Comparison of ENCODE assay signal across 1 cellular context in the genomic region with DNA sequence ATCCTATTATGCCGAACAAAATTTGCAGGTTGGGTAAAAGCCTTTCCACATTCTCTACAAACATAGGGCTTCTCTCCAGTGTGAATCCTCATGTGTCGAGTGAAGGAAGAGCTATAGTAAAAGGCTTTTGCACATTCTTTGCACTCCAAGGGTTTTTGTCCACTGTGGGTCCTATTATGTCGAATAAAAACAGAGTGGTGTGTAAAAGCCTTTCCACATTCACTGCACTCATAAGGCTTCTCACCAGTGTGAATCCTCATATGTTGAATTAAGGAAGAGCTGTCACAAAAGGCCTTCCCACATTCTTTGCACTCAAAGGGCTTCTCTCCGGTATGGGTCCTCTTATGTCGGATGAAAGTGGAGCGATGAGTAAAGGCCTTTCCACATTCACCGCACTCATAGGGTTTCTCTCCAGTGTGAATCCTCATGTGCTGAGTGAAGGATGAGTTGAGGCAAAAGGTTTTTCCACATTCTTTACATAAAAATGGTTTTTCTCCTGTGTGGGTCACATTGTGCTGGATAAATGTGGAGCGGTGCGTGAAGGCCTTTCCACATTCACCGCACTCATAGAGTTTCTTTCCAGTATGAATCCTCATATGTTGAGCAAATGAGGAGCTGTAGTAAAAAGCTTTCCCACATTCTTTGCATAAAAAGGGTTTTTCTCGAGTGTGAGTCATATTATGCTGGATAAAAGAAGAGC.
A peak's percentile ranks its signal among the peaks of the same experiment; 100 is the strongest.
TF ChIP-seq lines count a peak whose summit lies in the region.

No MANE protein-coding gene starts in this region.

TF ChIP-seq in HEK293, 187 proteins besides CTCF, POLR2A, EP300 and RAD21 (continued from another document):
- TF ChIP-seq, protein P1, sequence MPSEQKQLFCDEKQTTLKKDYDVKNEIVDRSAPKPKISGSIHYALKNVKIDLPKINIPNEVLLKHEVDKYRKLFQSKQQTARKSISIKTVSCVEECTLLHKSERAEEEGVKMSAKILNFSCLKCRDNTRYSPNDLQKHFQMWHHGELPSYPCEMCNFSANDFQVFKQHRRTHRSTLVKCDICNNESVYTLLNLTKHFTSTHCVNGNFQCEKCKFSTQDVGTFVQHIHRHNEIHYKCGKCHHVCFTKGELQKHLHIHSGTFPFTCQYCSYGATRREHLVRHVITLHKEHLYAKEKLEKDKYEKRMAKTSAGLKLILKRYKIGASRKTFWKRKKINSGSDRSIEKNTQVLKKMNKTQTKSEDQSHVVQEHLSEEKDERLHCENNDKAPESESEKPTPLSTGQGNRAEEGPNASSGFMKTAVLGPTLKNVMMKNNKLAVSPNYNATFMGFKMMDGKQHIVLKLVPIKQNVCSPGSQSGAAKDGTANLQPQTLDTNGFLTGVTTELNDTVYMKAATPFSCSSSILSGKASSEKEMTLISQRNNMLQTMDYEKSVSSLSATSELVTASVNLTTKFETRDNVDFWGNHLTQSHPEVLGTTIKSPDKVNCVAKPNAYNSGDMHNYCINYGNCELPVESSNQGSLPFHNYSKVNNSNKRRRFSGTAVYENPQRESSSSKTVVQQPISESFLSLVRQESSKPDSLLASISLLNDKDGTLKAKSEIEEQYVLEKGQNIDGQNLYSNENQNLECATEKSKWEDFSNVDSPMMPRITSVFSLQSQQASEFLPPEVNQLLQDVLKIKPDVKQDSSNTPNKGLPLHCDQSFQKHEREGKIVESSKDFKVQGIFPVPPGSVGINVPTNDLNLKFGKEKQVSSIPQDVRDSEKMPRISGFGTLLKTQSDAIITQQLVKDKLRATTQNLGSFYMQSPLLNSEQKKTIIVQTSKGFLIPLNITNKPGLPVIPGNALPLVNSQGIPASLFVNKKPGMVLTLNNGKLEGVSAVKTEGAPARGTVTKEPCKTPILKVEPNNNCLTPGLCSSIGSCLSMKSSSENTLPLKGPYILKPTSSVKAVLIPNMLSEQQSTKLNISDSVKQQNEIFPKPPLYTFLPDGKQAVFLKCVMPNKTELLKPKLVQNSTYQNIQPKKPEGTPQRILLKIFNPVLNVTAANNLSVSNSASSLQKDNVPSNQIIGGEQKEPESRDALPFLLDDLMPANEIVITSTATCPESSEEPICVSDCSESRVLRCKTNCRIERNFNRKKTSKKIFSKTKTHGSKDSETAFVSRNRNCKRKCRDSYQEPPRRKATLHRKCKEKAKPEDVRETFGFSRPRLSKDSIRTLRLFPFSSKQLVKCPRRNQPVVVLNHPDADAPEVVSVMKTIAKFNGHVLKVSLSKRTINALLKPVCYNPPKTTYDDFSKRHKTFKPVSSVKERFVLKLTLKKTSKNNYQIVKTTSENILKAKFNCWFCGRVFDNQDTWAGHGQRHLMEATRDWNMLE (tag by site-specific recombination; conservative IDR thresholded peaks at IDR 0.05; ENCODE audit: low read depth) = 0 out of 2 replicates have a peak, but pooled peaks have one; percentile 20
